ENCODE assay signal across 1 cellular context in the genomic region with DNA sequence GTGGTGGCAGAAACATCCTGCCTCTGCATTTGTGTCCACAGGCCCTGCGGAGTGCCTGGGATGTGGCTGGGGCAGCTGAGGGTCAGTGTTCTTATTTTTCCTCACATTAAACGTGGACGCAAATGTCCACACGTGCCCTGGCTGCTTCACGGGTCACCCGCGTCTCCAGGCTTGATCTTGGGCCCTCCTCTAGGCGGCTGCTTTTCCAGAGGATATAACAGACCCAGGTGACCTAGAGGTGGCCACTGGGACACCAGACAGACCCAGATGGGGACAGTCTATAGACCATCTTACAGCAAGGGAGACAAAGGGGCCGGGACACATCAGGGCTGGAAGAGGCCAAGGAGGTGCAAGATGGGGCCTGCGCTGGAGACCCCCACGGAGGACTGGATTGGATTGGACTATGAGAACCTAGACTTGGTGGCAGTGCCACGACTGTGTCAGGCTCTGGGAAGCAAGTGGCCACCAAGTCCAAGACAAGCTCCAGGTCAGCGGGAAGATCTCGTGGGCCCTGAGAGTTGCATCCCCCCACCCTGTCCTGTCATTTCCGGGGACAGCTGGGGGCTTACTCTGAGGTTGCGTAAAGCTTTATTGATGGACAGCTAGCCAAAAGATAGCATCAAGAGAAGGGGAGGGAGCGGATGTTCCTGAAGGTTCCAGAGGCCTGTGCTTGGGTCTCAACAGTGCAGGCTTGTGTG.
TF ChIP-seq lines count a peak whose summit lies in the region.

No MANE protein-coding gene starts in this region.

TF ChIP-seq in WTC11, 78 proteins besides CTCF, POLR2A, EP300 and RAD21 (continued from another document):
- TF ChIP-seq HMGXB4 (CRISPR knock-in tag; IDR thresholded peaks at IDR 0.05) (no peak), ATF1 (CRISPR knock-in tag; IDR thresholded peaks at IDR 0.05) (no peak), PRRX2 (CRISPR knock-in tag; IDR thresholded peaks at IDR 0.05) (no peak), GABPB1 (CRISPR knock-in tag; IDR thresholded peaks at IDR 0.05) (no peak), TEAD1 (CRISPR knock-in tag; IDR thresholded peaks at IDR 0.05) (no peak), RELA (CRISPR knock-in tag; IDR thresholded peaks at IDR 0.05; ENCODE audit: borderline replicate concordance) (no peak), JAZF1 (CRISPR knock-in tag; IDR thresholded peaks at IDR 0.05) (no peak), EMX1 (CRISPR knock-in tag; IDR thresholded peaks at IDR 0.05) (no peak), ZNF416 (CRISPR knock-in tag; IDR thresholded peaks at IDR 0.05) (no peak), ZNF263 (CRISPR knock-in tag; IDR thresholded peaks at IDR 0.05; ENCODE audit: low read depth) (no peak), TCF7 (CRISPR knock-in tag; IDR thresholded peaks at IDR 0.05; ENCODE audit: low read depth) (no peak), ELF4 (CRISPR knock-in tag; IDR thresholded peaks at IDR 0.05; ENCODE audit: low read depth) (no peak)
- TF ChIP-seq, protein P1, sequence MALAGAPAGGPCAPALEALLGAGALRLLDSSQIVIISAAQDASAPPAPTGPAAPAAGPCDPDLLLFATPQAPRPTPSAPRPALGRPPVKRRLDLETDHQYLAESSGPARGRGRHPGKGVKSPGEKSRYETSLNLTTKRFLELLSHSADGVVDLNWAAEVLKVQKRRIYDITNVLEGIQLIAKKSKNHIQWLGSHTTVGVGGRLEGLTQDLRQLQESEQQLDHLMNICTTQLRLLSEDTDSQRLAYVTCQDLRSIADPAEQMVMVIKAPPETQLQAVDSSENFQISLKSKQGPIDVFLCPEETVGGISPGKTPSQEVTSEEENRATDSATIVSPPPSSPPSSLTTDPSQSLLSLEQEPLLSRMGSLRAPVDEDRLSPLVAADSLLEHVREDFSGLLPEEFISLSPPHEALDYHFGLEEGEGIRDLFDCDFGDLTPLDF (CRISPR knock-in tag; IDR thresholded peaks at IDR 0.05), result no peak
TF ChIP-seq in WTC11: peak in this region for 0.
